Comparison of ENCODE assay signal across 39 cellular contexts in the genomic region with DNA sequence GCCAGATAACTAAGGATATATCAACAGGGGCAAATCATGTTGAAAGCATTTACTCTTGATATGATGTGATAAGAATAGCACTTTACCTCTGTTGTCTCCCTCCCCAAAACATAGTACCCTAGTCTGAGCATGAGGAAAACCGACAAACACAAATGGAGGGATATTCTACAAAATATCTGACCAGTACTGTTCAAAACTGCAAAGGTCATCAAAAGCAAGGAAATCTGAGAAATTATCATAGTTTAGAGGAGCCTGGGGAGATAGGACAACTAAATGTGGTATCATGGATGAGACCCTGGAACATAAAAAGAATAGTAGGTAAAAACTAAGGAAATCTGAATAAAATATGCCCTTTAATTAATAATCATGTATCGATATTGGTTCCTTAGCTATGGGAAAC.
"Had no signal": no experiment of that assay in that cellular context is flagged by ENCODE, and none has a peak within 500 bp of the region (broad histone marks: within the 10 kb centered on the region; RNA-seq: fewer than 3 reads in every experiment).

No MANE protein-coding gene starts in this region.

- H3K27me3 ChIP-seq: adrenal gland, ascending aorta, body of pancreas, brain microvascular endothelial cell, breast epithelium, cardiac muscle cell had no signal

- FAIRE-seq: astrocyte, bronchial epithelial cell had no signal

- H3K27ac Mint-ChIP-seq: activated naive CD4-positive, alpha-beta T cell treated with anti-CD3 and anti-CD28 coated beads for 36 hours; activated naive CD4-positive, alpha-beta T cell treated with anti-CD3 and anti-CD28 coated beads, Interleukin-2, amount 10 ng/mL, durations not matched to agents 7 days and 5 days; activated naive CD4-positive, alpha-beta T cell treated with anti-CD3 and anti-CD28 coated beads, Interleukin-2, amount 50 U/mL, for 24 hours; activated naive CD4-positive, alpha-beta T cell treated with anti-CD3 and anti-CD28 coated beads, Interleukin-2, amount 50 U/mL, for 72 hours; activated naive CD8-positive, alpha-beta T cell; activated naive CD8-positive, alpha-beta T cell treated with anti-CD3 and anti-CD28 coated beads for 36 hours; activated naive CD8-positive, alpha-beta T cell treated with anti-CD3 and anti-CD28 coated beads, Interleukin-2, amount 10 ng/mL, durations not matched to agents 7 days and 5 days; activated naive CD8-positive, alpha-beta T cell treated with anti-CD3 and anti-CD28 coated beads, Interleukin-2, amount 50 U/mL, for 24 hours; activated T-cell treated with anti-CD3 and anti-CD28 coated beads, Interleukin-2, amount 50 U/mL, for 24 hours; activated T-cell treated with anti-CD3 and anti-CD28 coated beads, Interleukin-2, amount 50 U/mL, for 72 hours; activated T-helper 1 cell treated with anti-CD3 and anti-CD28 coated beads, Interleukin-12 subunit alpha, Interleukin-12 subunit beta, Interleukin-2, Interleukin-4 antibody, amounts not matched to agents 30 ng/mL and 10 ng/mL and 1 ng/mL, durations not matched to agents 14 hours and 24 hours and 36 hours; activated T-helper 17 cell treated with anti-CD3 and anti-CD28 coated beads, Interleukin-2, amount 50 U/mL, for 72 hours; activated T-helper 2 cell treated with anti-CD3 and anti-CD28 coated beads, Interferon-gamma antibody, Interleukin-2, Interleukin-4, amounts not matched to agents 10 μg/mL and 5 μg/mL and 100 μg/mL, durations not matched to agents 14 hours and 24 hours and 36 hours had no signal

- H3K4me3 Mint-ChIP-seq: activated naive CD4-positive, alpha-beta T cell treated with anti-CD3 and anti-CD28 coated beads for 36 hours; activated naive CD4-positive, alpha-beta T cell treated with anti-CD3 and anti-CD28 coated beads, Interleukin-2, amount 10 ng/mL, durations not matched to agents 7 days and 5 days; activated naive CD4-positive, alpha-beta T cell treated with anti-CD3 and anti-CD28 coated beads, Interleukin-2, amount 50 U/mL, for 24 hours; activated naive CD8-positive, alpha-beta T cell; activated naive CD8-positive, alpha-beta T cell treated with anti-CD3 and anti-CD28 coated beads for 36 hours; activated naive CD8-positive, alpha-beta T cell treated with anti-CD3 and anti-CD28 coated beads, Interleukin-2, amount 10 ng/mL, durations not matched to agents 7 days and 5 days; activated naive CD8-positive, alpha-beta T cell treated with anti-CD3 and anti-CD28 coated beads, Interleukin-2, amount 50 U/mL, for 24 hours; activated T-cell treated with anti-CD3 and anti-CD28 coated beads, Interleukin-2, amount 50 U/mL, for 24 hours; activated T-cell treated with anti-CD3 and anti-CD28 coated beads, Interleukin-2, amount 50 U/mL, for 4 hours; activated T-cell treated with anti-CD3 and anti-CD28 coated beads, Interleukin-2, amount 50 U/mL, for 72 hours; activated T-helper 1 cell treated with anti-CD3 and anti-CD28 coated beads, Interleukin-12 subunit alpha, Interleukin-12 subunit beta, Interleukin-2, Interleukin-4 antibody, amounts not matched to agents 30 ng/mL and 10 ng/mL and 1 ng/mL, durations not matched to agents 14 hours and 24 hours and 36 hours; activated T-helper 17 cell treated with anti-CD3 and anti-CD28 coated beads, Interleukin-2, amount 50 U/mL, for 72 hours; brain; central memory CD8-positive, alpha-beta T cell had no signal

- H3K27me3 Mint-ChIP-seq: activated naive CD4-positive, alpha-beta T cell treated with anti-CD3 and anti-CD28 coated beads, Interleukin-2, amount 10 ng/mL, durations not matched to agents 7 days and 5 days; activated naive CD4-positive, alpha-beta T cell treated with anti-CD3 and anti-CD28 coated beads, Interleukin-2, amount 50 U/mL, for 24 hours; activated naive CD8-positive, alpha-beta T cell; activated naive CD8-positive, alpha-beta T cell treated with anti-CD3 and anti-CD28 coated beads for 36 hours; activated naive CD8-positive, alpha-beta T cell treated with anti-CD3 and anti-CD28 coated beads, Interleukin-2, amount 10 ng/mL, durations not matched to agents 7 days and 5 days; activated naive CD8-positive, alpha-beta T cell treated with anti-CD3 and anti-CD28 coated beads, Interleukin-2, amount 50 U/mL, for 24 hours; activated T-cell treated with anti-CD3 and anti-CD28 coated beads, Interleukin-2, amount 50 U/mL, for 24 hours; activated T-helper 17 cell treated with anti-CD3 and anti-CD28 coated beads, Interleukin-2, amount 50 U/mL, for 72 hours; brain; central memory CD8-positive, alpha-beta T cell had no signal

- H3K4me1 ChIP-seq: adrenal gland, ascending aorta, body of pancreas, breast epithelium had no signal

- H3K36me3 ChIP-seq: adrenal gland, ascending aorta, brain microvascular endothelial cell, breast epithelium, cardiac muscle cell had no signal

- H3K36me3 Mint-ChIP-seq: activated naive CD4-positive, alpha-beta T cell treated with anti-CD3 and anti-CD28 coated beads, Interleukin-2, amount 10 ng/mL, durations not matched to agents 7 days and 5 days; activated naive CD4-positive, alpha-beta T cell treated with anti-CD3 and anti-CD28 coated beads, Interleukin-2, amount 50 U/mL, for 24 hours; activated naive CD4-positive, alpha-beta T cell treated with anti-CD3 and anti-CD28 coated beads, Interleukin-2, amount 50 U/mL, for 72 hours; activated naive CD8-positive, alpha-beta T cell; activated naive CD8-positive, alpha-beta T cell treated with anti-CD3 and anti-CD28 coated beads for 36 hours; activated naive CD8-positive, alpha-beta T cell treated with anti-CD3 and anti-CD28 coated beads, Interleukin-2, amount 10 ng/mL, durations not matched to agents 7 days and 5 days; brain had no signal

- ATAC-seq: activated naive CD4-positive, alpha-beta T cell treated with anti-CD3 and anti-CD28 coated beads, Interleukin-2, amount 50 U/mL, for 72 hours; activated naive CD8-positive, alpha-beta T cell treated with anti-CD3 and anti-CD28 coated beads, Interleukin-2, amount 50 U/mL, for 24 hours; activated T-cell treated with anti-CD3 and anti-CD28 coated beads, Interleukin-2, amount 50 U/mL, for 4 hours; activated T-cell treated with anti-CD3 and anti-CD28 coated beads, Interleukin-2, amount 50 U/mL, for 72 hours; activated T-helper 17 cell treated with anti-CD3 and anti-CD28 coated beads, Interleukin-2, amount 50 U/mL, for 72 hours; body of pancreas had no signal

- DNase-seq: activated effector memory CD4-positive, alpha-beta T cell treated with anti-CD3 and anti-CD28 coated beads, Interleukin-2, amount 50 U/mL, for 16 hours; activated effector memory CD4-positive, alpha-beta T cell treated with Interleukin-2 at 50 U/mL for 16 hours; activated gamma-delta T cell; activated gamma-delta T cell treated with Interleukin-2 at 50 U/mL for 16 hours; activated naive CD4-positive, alpha-beta T cell; activated naive CD4-positive, alpha-beta T cell treated with anti-CD3 and anti-CD28 coated beads for 36 hours; activated naive CD4-positive, alpha-beta T cell treated with anti-CD3 and anti-CD28 coated beads, Interleukin-2, amount 10 ng/mL, durations not matched to agents 7 days and 5 days; activated naive CD4-positive, alpha-beta T cell treated with anti-CD3 and anti-CD28 coated beads, Interleukin-2, amount 50 U/mL, for 16 hours; activated naive CD4-positive, alpha-beta T cell treated with Interleukin-2 at 50 U/mL for 16 hours; activated naive CD8-positive, alpha-beta T cell treated with anti-CD3 and anti-CD28 coated beads for 36 hours; activated naive CD8-positive, alpha-beta T cell treated with anti-CD3 and anti-CD28 coated beads, Interleukin-2, amount 10 ng/mL, durations not matched to agents 7 days and 5 days; activated naive CD8-positive, alpha-beta T cell treated with anti-CD3 and anti-CD28 coated beads, Interleukin-2, amount 50 U/mL, for 24 hours; activated T-cell treated with anti-CD3 and anti-CD28 coated beads, Interleukin-2, amount 50 U/mL, for 24 hours; activated T-cell treated with anti-CD3 and anti-CD28 coated beads, Interleukin-2, amount 50 U/mL, for 4 hours; activated T-cell treated with anti-CD3 and anti-CD28 coated beads, Interleukin-2, amount 50 U/mL, for 48 hours; activated T-cell treated with anti-CD3 and anti-CD28 coated beads, Interleukin-2, amount 50 U/mL, for 72 hours; adrenal gland; amniotic stem cell; amygdala; anterior cingulate cortex; aorta; body of pancreas; brain microvascular endothelial cell; caudate nucleus; central memory CD4-positive, alpha-beta T cell; cerebellar nuclear complex had no signal

- H3K4me1 Mint-ChIP-seq: activated naive CD4-positive, alpha-beta T cell treated with anti-CD3 and anti-CD28 coated beads, Interleukin-2, amount 10 ng/mL, durations not matched to agents 7 days and 5 days; activated naive CD4-positive, alpha-beta T cell treated with anti-CD3 and anti-CD28 coated beads, Interleukin-2, amount 50 U/mL, for 24 hours; activated naive CD8-positive, alpha-beta T cell treated with anti-CD3 and anti-CD28 coated beads for 36 hours; activated naive CD8-positive, alpha-beta T cell treated with anti-CD3 and anti-CD28 coated beads, Interleukin-2, amount 10 ng/mL, durations not matched to agents 7 days and 5 days; activated naive CD8-positive, alpha-beta T cell treated with anti-CD3 and anti-CD28 coated beads, Interleukin-2, amount 50 U/mL, for 24 hours; activated T-helper 17 cell treated with anti-CD3 and anti-CD28 coated beads, Interleukin-2, amount 50 U/mL, for 72 hours; central memory CD8-positive, alpha-beta T cell had no signal

- H3K4me3 ChIP-seq: adrenal gland, ascending aorta, body of pancreas, breast epithelium, cardiac muscle cell had no signal

- H3K27ac ChIP-seq: adrenal gland, ascending aorta, body of pancreas, brain microvascular endothelial cell, breast epithelium, cardiac muscle cell had no signal

- H3K9me3 ChIP-seq: adrenal gland, ascending aorta, body of pancreas, breast epithelium had no signal
